In the genomic region with DNA sequence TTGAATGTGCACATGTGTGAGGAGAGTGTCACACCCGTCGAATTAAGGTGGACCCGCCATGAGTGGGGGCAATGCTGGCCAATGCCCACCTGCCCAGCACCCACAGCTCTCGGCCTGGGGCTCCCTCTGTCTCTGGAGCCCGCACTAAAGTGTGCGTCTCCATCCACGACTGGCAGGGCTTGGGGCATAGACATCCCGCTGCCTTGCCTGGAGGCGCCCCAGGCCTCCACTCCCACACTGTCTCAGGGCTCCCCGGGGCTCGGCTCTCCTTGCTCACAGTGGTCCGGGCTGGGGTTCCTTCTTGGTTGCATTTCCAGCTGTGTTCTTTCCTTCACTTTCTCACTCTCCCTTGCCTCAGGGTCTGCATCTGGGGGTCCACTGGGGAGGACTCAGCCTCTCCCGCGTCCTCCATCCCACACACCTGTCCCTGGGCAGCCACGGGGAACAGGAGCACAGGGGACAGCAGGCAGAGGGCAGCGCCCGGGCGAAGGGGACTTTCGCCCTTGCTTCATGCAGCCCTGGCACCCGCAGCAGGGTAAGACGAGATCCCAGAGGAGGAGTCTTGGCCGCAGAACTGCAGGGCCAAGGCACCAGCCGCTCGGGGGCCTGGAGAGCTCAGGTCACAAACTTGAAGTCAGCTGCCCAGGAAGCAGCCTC, we compare ENCODE assay signal across 10 cellular contexts. TPM values are rescaled to one million over a fixed set of nuclear protein-coding genes. Genes with fewer than 3 reads are reported as not detected.
A peak's percentile ranks its signal among the peaks of the same experiment; 100 is the strongest.
DNase-seq lines count a peak whose midpoint lies in the region; TF ChIP-seq lines count a peak whose summit lies in the region.
"Had no signal": no experiment of that assay in that cellular context is flagged by ENCODE, and none has a peak within 500 bp of the region (broad histone marks: within the 10 kb centered on the region; RNA-seq: fewer than 3 reads in every experiment).

No MANE protein-coding gene starts in this region.

- no CpG with 5 or more reads among the region's 24 CpGs for WGBS in mesendoderm (ENCODE audit: extremely low coverage, insufficient coverage, low lambda C conversion rate)

- peaks cover 53% of the 10 kb centered on the region for H3K4me1 Mint-ChIP-seq in CD14-positive monocyte
- peaks cover 0 to 15% (median 0%) of the 10 kb centered on the region in 3 donors for H3K4me1 Mint-ChIP-seq in IgD-negative memory B cell
- peaks cover 31% of the 10 kb centered on the region for H3K4me1 Mint-ChIP-seq in activated T-helper 2 cell treated with anti-CD3 and anti-CD28 coated beads, Interferon-gamma antibody, Interleukin-2, Interleukin-4, amounts not matched to agents 10 μg/mL and 5 μg/mL and 100 μg/mL, durations not matched to agents 14 hours and 24 hours and 36 hours (ENCODE audit: low read depth)
- H3K4me1 Mint-ChIP-seq in type B pancreatic cell (ENCODE audit: unreplicated experiment), result peaks cover 29% of the 10 kb centered on the region

- H4K8ac ChIP-seq in mesendoderm (ENCODE audit: low read depth, low read length), result no peak overlapping the region

- H3K4me3 ChIP-seq in mesendoderm (ENCODE audit: low read length), result no peak overlapping the region
- no peak overlapping the region for H3K4me3 ChIP-seq in H7 (ENCODE audit: insufficient read depth, low read depth, low read length)
- H3K4me3 ChIP-seq: hepatocyte had no signal

- in situ Hi-C loops in GM13977 (cut with MboI; ENCODE audit: low pct_unique_long_range_greater_than_20kb, low sequenced_read_pairs, unreplicated experiment), result no loop called here

- H3K4me2 ChIP-seq in mesendoderm (ENCODE audit: low read length), result no peak overlapping the region
- H3K4me2 ChIP-seq: hepatocyte had no signal

- H3K4ac ChIP-seq in mesendoderm (ENCODE audit: low read depth, low read length), result peak overlapping the region; percentile 44

- no peak overlapping the region for H2BK15ac ChIP-seq in mesendoderm (replicated peaks; ENCODE audit: low read depth)

- H3K56ac ChIP-seq in mesendoderm (ENCODE audit: low read length), result peak overlapping the region; percentile 70

- no peak for TF ChIP-seq CTCF in CD14-positive monocyte (IDR thresholded peaks at IDR 0.05)
- no peak for TF ChIP-seq CTCF in type B pancreatic cell (conservative IDR thresholded peaks at IDR 0.05)
- TF ChIP-seq CTCF in GM13977 (IDR thresholded peaks at IDR 0.05; ENCODE audit: extremely low read depth, insufficient read depth, missing control alignments), result no peak

- no peak overlapping the region for H3K27ac ChIP-seq in mesendoderm (ENCODE audit: low read depth, low read length)
- H3K27ac ChIP-seq: hepatocyte had no signal

- H3K23ac ChIP-seq in mesendoderm (ENCODE audit: low read length), result no peak overlapping the region

- H3K9ac ChIP-seq in mesendoderm (ENCODE audit: low read length), result no peak overlapping the region

- DNase-seq in CD14-positive monocyte (ENCODE audit: low spot score), result no peak
- DNase-seq in activated T-helper 2 cell treated with anti-CD3 and anti-CD28 coated beads, Interferon-gamma antibody, Interleukin-2, Interleukin-4, amounts not matched to agents 10 μg/mL and 5 μg/mL and 100 μg/mL, durations not matched to agents 14 hours and 24 hours and 36 hours (ENCODE audit: low spot score), result no peak
- DNase-seq in mesendoderm, result no peak
- no peak for DNase-seq in H7
- no peak for DNase-seq in type B pancreatic cell (ENCODE audit: extremely low spot score, unreplicated experiment)
- DNase-seq in GM13977 (ENCODE audit: low spot score), result no peak
- DNase-seq in NCI-H510A (lab: John Stamatoyannopoulos, UW), result no peak

- H3K27me3 Mint-ChIP-seq in CD14-positive monocyte (ENCODE audit: low read depth in 3 of 3) (peaks cover 0 to 9% (median 6%) of the 10 kb centered on the region in 3 donors), IgD-negative memory B cell (no peaks in the 10 kb centered on the region), type B pancreatic cell (no peaks in the 10 kb centered on the region)
- H3K27me3 Mint-ChIP-seq in activated T-helper 2 cell treated with anti-CD3 and anti-CD28 coated beads, Interferon-gamma antibody, Interleukin-2, Interleukin-4, amounts not matched to agents 10 μg/mL and 5 μg/mL and 100 μg/mL, durations not matched to agents 14 hours and 24 hours and 36 hours (ENCODE audit: low read depth), result no peaks in the 10 kb centered on the region

- H3K27ac Mint-ChIP-seq in CD14-positive monocyte, result peak overlapping the region in 6 of 7 donors; percentile 35 to 81 (median 64)
- H3K27ac Mint-ChIP-seq in IgD-negative memory B cell, result peak overlapping the region in 2 of 3 donors; percentile 71 to 92
- peak overlapping the region; percentile 84 for H3K27ac Mint-ChIP-seq in activated T-helper 2 cell treated with anti-CD3 and anti-CD28 coated beads, Interferon-gamma antibody, Interleukin-2, Interleukin-4, amounts not matched to agents 10 μg/mL and 5 μg/mL and 100 μg/mL, durations not matched to agents 14 hours and 24 hours and 36 hours
- no peak overlapping the region for H3K27ac Mint-ChIP-seq in type B pancreatic cell

- no peak overlapping the region for H3K4me3 Mint-ChIP-seq in CD14-positive monocyte
- peak overlapping the region in 2 of 4 donors; percentile 34 to 68 for H3K4me3 Mint-ChIP-seq in IgD-negative memory B cell
- peak overlapping the region; percentile 45 for H3K4me3 Mint-ChIP-seq in activated T-helper 2 cell treated with anti-CD3 and anti-CD28 coated beads, Interferon-gamma antibody, Interleukin-2, Interleukin-4, amounts not matched to agents 10 μg/mL and 5 μg/mL and 100 μg/mL, durations not matched to agents 14 hours and 24 hours and 36 hours (ENCODE audit: low read depth)
- no peak overlapping the region for H3K4me3 Mint-ChIP-seq in type B pancreatic cell

- H2BK5ac ChIP-seq in mesendoderm (ENCODE audit: low read length), result peak overlapping the region; percentile 34

- H3K9me3 Mint-ChIP-seq in CD14-positive monocyte (peaks cover 0 to 5% (median 2%) of the 10 kb centered on the region in 7 donors), IgD-negative memory B cell (no peaks in the 10 kb centered on the region), type B pancreatic cell (no peaks in the 10 kb centered on the region)
- no peaks in the 10 kb centered on the region for H3K9me3 Mint-ChIP-seq in activated T-helper 2 cell treated with anti-CD3 and anti-CD28 coated beads, Interferon-gamma antibody, Interleukin-2, Interleukin-4, amounts not matched to agents 10 μg/mL and 5 μg/mL and 100 μg/mL, durations not matched to agents 14 hours and 24 hours and 36 hours

- no peak overlapping the region for H4K5ac ChIP-seq in mesendoderm (ENCODE audit: low read length)

- H3K36me3 ChIP-seq in mesendoderm (ENCODE audit: control insufficient read depth, insufficient read depth, low read length) (no peaks in the 10 kb centered on the region), H7 (replicated peaks; ENCODE audit: control insufficient read depth, insufficient read depth, low read length) (no peaks in the 10 kb centered on the region)

- no peak overlapping the region for H2BK120ac ChIP-seq in mesendoderm (ENCODE audit: low read depth, low read length)

- H2AK5ac ChIP-seq in mesendoderm (ENCODE audit: low read length), result peak overlapping the region; percentile 66

- no peaks in the 10 kb centered on the region for H3K79me1 ChIP-seq in mesendoderm (ENCODE audit: low read length)

- no peaks in the 10 kb centered on the region for H3K36me3 Mint-ChIP-seq in CD14-positive monocyte
- no peaks in the 10 kb centered on the region for H3K36me3 Mint-ChIP-seq in IgD-negative memory B cell
- no peaks in the 10 kb centered on the region for H3K36me3 Mint-ChIP-seq in activated T-helper 2 cell treated with anti-CD3 and anti-CD28 coated beads, Interferon-gamma antibody, Interleukin-2, Interleukin-4, amounts not matched to agents 10 μg/mL and 5 μg/mL and 100 μg/mL, durations not matched to agents 14 hours and 24 hours and 36 hours (ENCODE audit: low read depth)
- H3K36me3 Mint-ChIP-seq in type B pancreatic cell, result no peaks in the 10 kb centered on the region

- no peaks in the 10 kb centered on the region for H3K79me2 ChIP-seq in mesendoderm (ENCODE audit: control insufficient read depth, insufficient read depth, low read length)
- H3K79me2 ChIP-seq: hepatocyte had no signal

- peaks cover 2% of the 10 kb centered on the region for H3K4me1 ChIP-seq in mesendoderm (ENCODE audit: control insufficient read depth, low read depth, low read length)
- H3K4me1 ChIP-seq: Caco-2 had no signal

- H3K18ac ChIP-seq in mesendoderm (ENCODE audit: low read length), result no peak overlapping the region

- H3K27me3 ChIP-seq in mesendoderm (ENCODE audit: insufficient read depth, low read length, poor library complexity) (no peaks in the 10 kb centered on the region), H7 (ENCODE audit: control insufficient read depth, insufficient read depth, low read length) (no peaks in the 10 kb centered on the region)
- H3K27me3 ChIP-seq: hepatocyte had no signal

- intact Hi-C loops in CD14-positive monocyte (cut with micrococcal nuclease), result no loop called here
- intact Hi-C loops in activated T-helper 2 cell treated with anti-CD3 and anti-CD28 coated beads, Interferon-gamma antibody, Interleukin-2, Interleukin-4, amounts not matched to agents 10 μg/mL and 5 μg/mL and 100 μg/mL, durations not matched to agents 14 hours and 24 hours and 36 hours (cut with micrococcal nuclease), result loop anchor here (1.0 to 2.0 kb wide), 2 partner anchors 19 to 36 kb away; no protein-coding TSS in a partner anchor

RNA-seq across cellular contexts. Expression of a gene that starts 20.1 kb away (rescaled TPM):
- 10 to 100 TPM; 10.2 to 10.5 TPM for polyA plus RNA-seq in CD14-positive monocyte
- 8.3 TPM for polyA plus RNA-seq in IgD-negative memory B cell
- 17.9 and 18.2 TPM in 2 replicates for total RNA-seq in activated T-helper 2 cell treated with anti-CD3 and anti-CD28 coated beads, Interferon-gamma antibody, Interleukin-2, Interleukin-4, amounts not matched to agents 10 μg/mL and 5 μg/mL and 100 μg/mL, durations not matched to agents 14 hours and 24 hours and 36 hours
- 13.3 TPM for polyA plus RNA-seq in mesendoderm (2013, experiment 1 of 2)
- 13.2 TPM for polyA plus RNA-seq in mesendoderm (2013, experiment 2 of 2)
- total RNA-seq in H7 (2014; rRNA removed; shearing (Covaris generic)), result 28.3 and 28.5 TPM in 2 replicates
- 8.4 and 14.6 TPM in 2 replicates for total RNA-seq in type B pancreatic cell (ENCODE audit: low replicate concordance)

RNA-seq across cellular contexts. Expression of a gene that starts 28.5 kb away (rescaled TPM):
- polyA plus RNA-seq in CD14-positive monocyte (10 to 100 TPM; 47.8 to 79.3 TPM), IgD-negative memory B cell (79.6 TPM)
- total RNA-seq in activated T-helper 2 cell treated with anti-CD3 and anti-CD28 coated beads, Interferon-gamma antibody, Interleukin-2, Interleukin-4, amounts not matched to agents 10 μg/mL and 5 μg/mL and 100 μg/mL, durations not matched to agents 14 hours and 24 hours and 36 hours, result 54.3 and 55.7 TPM in 2 replicates
- 11.3 TPM for polyA plus RNA-seq in mesendoderm (2013, experiment 1 of 2)
- polyA plus RNA-seq in mesendoderm (2013, experiment 2 of 2), result 11.4 TPM
- total RNA-seq in H7 (2014; rRNA removed; shearing (Covaris generic)), result 50.1 and 57.1 TPM in 2 replicates
- 42.8 and 49.6 TPM in 2 replicates for total RNA-seq in type B pancreatic cell (ENCODE audit: low replicate concordance)

RNA-seq across cellular contexts. Expression of a gene that starts 40.7 kb away (rescaled TPM):
- polyA plus RNA-seq in CD14-positive monocyte, result 1 to 10 TPM; 1.8 to 2.6 TPM
- polyA plus RNA-seq in IgD-negative memory B cell, result 11.9 TPM
- total RNA-seq in activated T-helper 2 cell treated with anti-CD3 and anti-CD28 coated beads, Interferon-gamma antibody, Interleukin-2, Interleukin-4, amounts not matched to agents 10 μg/mL and 5 μg/mL and 100 μg/mL, durations not matched to agents 14 hours and 24 hours and 36 hours, result 0.27 and 0.32 TPM in 2 replicates
- 45.6 TPM for polyA plus RNA-seq in mesendoderm (2013, experiment 1 of 2)
- 45.1 TPM for polyA plus RNA-seq in mesendoderm (2013, experiment 2 of 2)
- 131 and 139 TPM in 2 replicates for total RNA-seq in H7 (2014; rRNA removed; shearing (Covaris generic))
- total RNA-seq in type B pancreatic cell (ENCODE audit: low replicate concordance), result 8.8 and 21.2 TPM in 2 replicates
